Comparison of ENCODE assay signal across 8 cellular contexts in genomic region chr5:32281393-32282133, GRCh38. TPM values are rescaled to one million over a fixed set of nuclear protein-coding genes. Genes with fewer than 3 reads are reported as not detected.
DNase-seq lines count a peak whose midpoint lies in the region; ATAC-seq, FAIRE-seq and TF ChIP-seq lines count a peak whose summit lies in the region.
"Not testable (repeated sequence)": the region's sequence is repeated elsewhere in the genome, so short reads cannot be mapped to it uniquely, and the experiment has no call there.

No MANE protein-coding gene starts in this region.

- not testable (repeated sequence) for TF ChIP-seq POLR2A in HepG2 (IDR thresholded peaks at IDR 0.05; ENCODE audit: insufficient read depth in 1 of 2, low read depth in 2 of 2, low read length in 2 of 2)

- H3K27ac Mint-ChIP-seq in IgD-negative memory B cell (peak overlapping the region; percentile 41 to 53 (median 52)), activated B cell treated with CpG ODN at 0.5 μM for 24 hours (peak overlapping the region; percentile 53)
- peak overlapping the region; percentile 79 for H3K27ac Mint-ChIP-seq in activated T-helper 1 cell treated with anti-CD3 and anti-CD28 coated beads, Interleukin-12 subunit alpha, Interleukin-12 subunit beta, Interleukin-2, Interleukin-4 antibody, amounts not matched to agents 30 ng/mL and 10 ng/mL and 1 ng/mL, durations not matched to agents 14 hours and 24 hours and 36 hours
- H3K27ac Mint-ChIP-seq in stimulated activated naive CD8-positive, alpha-beta T cell treated with anti-CD3 and anti-CD28 coated beads, Interleukin-15, Interleukin-2, amounts not matched to agents 100 ng/mL and 50 ng/mL, for 24 hours, result not testable (repeated sequence)

- H3K36me3 ChIP-seq in bronchial epithelial cell (ENCODE audit: control insufficient read depth, insufficient read depth, low read length); HepG2 (replicated peaks in 1 of 2; ENCODE audit: control insufficient read depth in 1 of 2, insufficient read depth in 2 of 2, low read length in 2 of 2): not testable (repeated sequence)

- peaks cover 83% of the 10 kb centered on the region for H3K79me2 ChIP-seq in HepG2 (ENCODE audit: insufficient read depth, low read length)

- not testable (repeated sequence) for H3K27me3 Mint-ChIP-seq in IgD-negative memory B cell; activated B cell treated with CpG ODN at 0.5 μM for 24 hours; activated T-helper 1 cell treated with anti-CD3 and anti-CD28 coated beads, Interleukin-12 subunit alpha, Interleukin-12 subunit beta, Interleukin-2, Interleukin-4 antibody, amounts not matched to agents 30 ng/mL and 10 ng/mL and 1 ng/mL, durations not matched to agents 14 hours and 24 hours and 36 hours (ENCODE audit: insufficient read depth); stimulated activated naive CD8-positive, alpha-beta T cell treated with anti-CD3 and anti-CD28 coated beads, Interleukin-15, Interleukin-2, amounts not matched to agents 100 ng/mL and 50 ng/mL, for 24 hours

- intact Hi-C loops in activated B cell treated with CpG ODN at 0.5 μM for 24 hours (cut with micrococcal nuclease); HepG2 (cut with micrococcal nuclease; ENCODE audit: unreplicated experiment): not testable (repeated sequence)
- intact Hi-C loops in activated T-helper 1 cell treated with anti-CD3 and anti-CD28 coated beads, Interleukin-12 subunit alpha, Interleukin-12 subunit beta, Interleukin-2, Interleukin-4 antibody, amounts not matched to agents 30 ng/mL and 10 ng/mL and 1 ng/mL, durations not matched to agents 14 hours and 24 hours and 36 hours (cut with micrococcal nuclease), result loop anchor here (5.0 kb wide), 2 partner anchors 69 to 161 kb away; partner anchors contain the start of gene ZFR

- H3K4me1 Mint-ChIP-seq in IgD-negative memory B cell (peaks cover 28 to 51% (median 43%) of the 10 kb centered on the region in 3 donors), activated B cell treated with CpG ODN at 0.5 μM for 24 hours (peaks cover 64% of the 10 kb centered on the region)
- peaks cover 67% of the 10 kb centered on the region for H3K4me1 Mint-ChIP-seq in activated T-helper 1 cell treated with anti-CD3 and anti-CD28 coated beads, Interleukin-12 subunit alpha, Interleukin-12 subunit beta, Interleukin-2, Interleukin-4 antibody, amounts not matched to agents 30 ng/mL and 10 ng/mL and 1 ng/mL, durations not matched to agents 14 hours and 24 hours and 36 hours (ENCODE audit: low read depth)
- peaks cover 70% of the 10 kb centered on the region for H3K4me1 Mint-ChIP-seq in stimulated activated naive CD8-positive, alpha-beta T cell treated with anti-CD3 and anti-CD28 coated beads, Interleukin-15, Interleukin-2, amounts not matched to agents 100 ng/mL and 50 ng/mL, for 24 hours (ENCODE audit: low read depth)

- H3K36me3 Mint-ChIP-seq in IgD-negative memory B cell, result not testable (repeated sequence)
- H3K36me3 Mint-ChIP-seq in activated B cell treated with CpG ODN at 0.5 μM for 24 hours (ENCODE audit: low read depth), result peaks cover 15% of the 10 kb centered on the region
- peaks cover 21% of the 10 kb centered on the region for H3K36me3 Mint-ChIP-seq in activated T-helper 1 cell treated with anti-CD3 and anti-CD28 coated beads, Interleukin-12 subunit alpha, Interleukin-12 subunit beta, Interleukin-2, Interleukin-4 antibody, amounts not matched to agents 30 ng/mL and 10 ng/mL and 1 ng/mL, durations not matched to agents 14 hours and 24 hours and 36 hours (ENCODE audit: low read depth)
- H3K36me3 Mint-ChIP-seq in stimulated activated naive CD8-positive, alpha-beta T cell treated with anti-CD3 and anti-CD28 coated beads, Interleukin-15, Interleukin-2, amounts not matched to agents 100 ng/mL and 50 ng/mL, for 24 hours (ENCODE audit: low read depth), result peaks cover 15% of the 10 kb centered on the region

- not testable (repeated sequence) for H3K9me3 Mint-ChIP-seq in IgD-negative memory B cell; activated B cell treated with CpG ODN at 0.5 μM for 24 hours; activated T-helper 1 cell treated with anti-CD3 and anti-CD28 coated beads, Interleukin-12 subunit alpha, Interleukin-12 subunit beta, Interleukin-2, Interleukin-4 antibody, amounts not matched to agents 30 ng/mL and 10 ng/mL and 1 ng/mL, durations not matched to agents 14 hours and 24 hours and 36 hours; stimulated activated naive CD8-positive, alpha-beta T cell treated with anti-CD3 and anti-CD28 coated beads, Interleukin-15, Interleukin-2, amounts not matched to agents 100 ng/mL and 50 ng/mL, for 24 hours

- not testable (repeated sequence) for TF ChIP-seq CTCF in activated B cell treated with CpG ODN at 0.5 μM for 24 hours (IDR thresholded peaks at IDR 0.05); bronchial epithelial cell (IDR thresholded peaks at IDR 0.05; ENCODE audit: insufficient read depth, low read length, severe bottlenecking); HepG2 (CRISPR knock-in tag; IDR thresholded peaks at IDR 0.05)

- not testable (repeated sequence) for H3K27me3 ChIP-seq in bronchial epithelial cell (ENCODE audit: control insufficient read depth, insufficient read depth, low read length); HepG2 (ENCODE audit: control insufficient read depth in 1 of 2, insufficient read depth in 2 of 2, low read length in 2 of 2)

- 96% methylated on average over 11 of the region's 11 CpGs for WGBS in HepG2 (ENCODE audit: low lambda C conversion rate)

- H3K4me1 ChIP-seq in HepG2 (ENCODE audit: insufficient read depth, low read length), result peaks cover 97% of the 10 kb centered on the region

- peak; percentile 78 for DNase-seq in NCI-H2171 (lab: John Stamatoyannopoulos, UW)
- DNase-seq in OCI-M1 (lab: John Stamatoyannopoulos, UW), result peak; percentile 76
- DNase-seq in activated B cell treated with CpG ODN at 0.5 μM for 24 hours; activated T-helper 1 cell treated with anti-CD3 and anti-CD28 coated beads, Interleukin-12 subunit alpha, Interleukin-12 subunit beta, Interleukin-2, Interleukin-4 antibody, amounts not matched to agents 30 ng/mL and 10 ng/mL and 1 ng/mL, durations not matched to agents 14 hours and 24 hours and 36 hours (ENCODE audit: low spot score); HepG2 (ENCODE audit: low spot score): not testable (repeated sequence)
- peak; percentile 69 for DNase-seq in bronchial epithelial cell (ENCODE audit: low read depth)

- not testable (repeated sequence) for TF ChIP-seq RAD21 in HepG2 (CRISPR knock-in tag; IDR thresholded peaks at IDR 0.05)

- not testable (repeated sequence) for H3K4me2 ChIP-seq in HepG2 (ENCODE audit: low read depth, low read length)

- not testable (repeated sequence) for ATAC-seq in activated B cell treated with CpG ODN at 0.5 μM for 24 hours (ENCODE audit: low read depth); HepG2

- CTCF ChIA-PET in activated B cell treated with CpG ODN at 0.5 μM for 24 hours (lab: Charles Lee); HepG2 (lab: Yijun Ruan, JAX; ENCODE audit: low intra/inter-chr PET ratio, low total read pairs): not testable (repeated sequence)

- not testable (repeated sequence) for TF ChIP-seq EP300 in HepG2 (IDR thresholded peaks at IDR 0.05; ENCODE audit: low read depth in 2 of 2, low read length in 2 of 2); HepG2 (CRISPR knock-in tag; IDR thresholded peaks at IDR 0.05; ENCODE audit: borderline replicate concordance)

- H3K9me3 ChIP-seq in HepG2 (ENCODE audit: low read length), result not testable (repeated sequence)

- H3K27ac ChIP-seq in HepG2 (ENCODE audit: extremely low read length, insufficient read depth, low read length), result not testable (repeated sequence)

- not testable (repeated sequence) for H4K20me1 ChIP-seq in HepG2 (ENCODE audit: insufficient read depth, low read length)

- not testable (repeated sequence) for H3K9ac ChIP-seq in HepG2 (ENCODE audit: insufficient read depth, low read depth, low read length)

- POLR2A ChIA-PET in activated B cell treated with CpG ODN at 0.5 μM for 24 hours (lab: Charles Lee); HepG2 (lab: Yijun Ruan, JAX): not testable (repeated sequence)

- H3K4me3 ChIP-seq in bronchial epithelial cell (ENCODE audit: low read depth, low read length); HepG2 (replicated peaks in 1 of 3; ENCODE audit: insufficient read depth in 1 of 3, low read depth in 2 of 3, low read length in 3 of 3): not testable (repeated sequence)

- H2AFZ ChIP-seq in HepG2 (ENCODE audit: low read length), result not testable (repeated sequence)

- not testable (repeated sequence) for FAIRE-seq in bronchial epithelial cell (lab: Jason Lieb, UNC); HepG2 (lab: Jason Lieb, UNC)

- H3K4me3 Mint-ChIP-seq in IgD-negative memory B cell; activated B cell treated with CpG ODN at 0.5 μM for 24 hours; activated T-helper 1 cell treated with anti-CD3 and anti-CD28 coated beads, Interleukin-12 subunit alpha, Interleukin-12 subunit beta, Interleukin-2, Interleukin-4 antibody, amounts not matched to agents 30 ng/mL and 10 ng/mL and 1 ng/mL, durations not matched to agents 14 hours and 24 hours and 36 hours: not testable (repeated sequence)
- peak overlapping the region; percentile 17 for H3K4me3 Mint-ChIP-seq in stimulated activated naive CD8-positive, alpha-beta T cell treated with anti-CD3 and anti-CD28 coated beads, Interleukin-15, Interleukin-2, amounts not matched to agents 100 ng/mL and 50 ng/mL, for 24 hours

- not testable (repeated sequence) for BruUV-seq in HepG2 (replicated peaks; lab: Mats Ljungman, UMichigan)

- in situ Hi-C loops in HepG2 (cut with HindIII; ENCODE audit: extremely low pct_ligation_motif_present, low pct_unique_long_range_greater_than_20kb), result not testable (repeated sequence)

RNA-seq across cellular contexts. Expression of gene MTMR12, which starts 31.2 kb away (rescaled TPM):
- polyA plus RNA-seq in IgD-negative memory B cell, result 18.3 TPM
- 26.8 and 36.3 TPM in 2 replicates for total RNA-seq in activated B cell treated with CpG ODN at 0.5 μM for 24 hours
- 26.2 and 29.9 TPM in 2 replicates for total RNA-seq in activated T-helper 1 cell treated with anti-CD3 and anti-CD28 coated beads, Interleukin-12 subunit alpha, Interleukin-12 subunit beta, Interleukin-2, Interleukin-4 antibody, amounts not matched to agents 30 ng/mL and 10 ng/mL and 1 ng/mL, durations not matched to agents 14 hours and 24 hours and 36 hours
- total RNA-seq in bronchial epithelial cell, result 15.8 and 17.5 TPM in 2 replicates
- total RNA-seq in HepG2 (2016; rRNA removed; fragmentation: Illumina TruSeq; extraction: Trizol), result 36.6 and 56.5 TPM in 2 replicates
- 16.0 and 20.1 TPM in 2 replicates for total RNA-seq in HepG2 (2016; cell fraction: cytosol; rRNA removed; fragmentation: Illumina TruSeq; extraction: Trizol; ENCODE audit: low read depth)
- 37.6 and 51.8 TPM in 2 replicates for total RNA-seq in HepG2 (2016; cell fraction: insoluble cytoplasmic fraction; rRNA removed; fragmentation: Illumina TruSeq; extraction: Trizol)
- total RNA-seq in HepG2 (2016; cell fraction: membrane; rRNA removed; fragmentation: Illumina TruSeq; extraction: Trizol), result 41.8 and 44.0 TPM in 2 replicates
- total RNA-seq in HepG2 (2016; cell fraction: nucleus; rRNA removed; fragmentation: Illumina TruSeq; extraction: Trizol), result 34.2 and 34.9 TPM in 2 replicates
- 21.3 and 23.4 TPM in 2 replicates for polyA plus RNA-seq in HepG2 (2011; rRNA removed)
- 15.2 and 20.5 TPM in 2 replicates for polyA plus RNA-seq in HepG2 (2011; cell fraction: cytosol; rRNA removed)
- 10.6 and 13.1 TPM in 2 replicates for polyA plus RNA-seq in HepG2 (2011; cell fraction: nucleus; rRNA removed)
- polyA plus RNA-seq in HepG2 (2012), result 22.1 and 25.4 TPM in 2 replicates
- 5.0 and 5.4 TPM in 2 replicates for polyA plus RNA-seq in HepG2 (2016; cell fraction: cytosol; fragmentation: Illumina TruSeq; extraction: Trizol; ENCODE audit: low read depth)
- polyA plus RNA-seq in HepG2 (2016; cell fraction: insoluble cytoplasmic fraction; fragmentation: Illumina TruSeq; extraction: Trizol; ENCODE audit: low read depth), result 37.5 and 39.4 TPM in 2 replicates
- polyA plus RNA-seq in HepG2 (2016; cell fraction: membrane; fragmentation: Illumina TruSeq; extraction: Trizol; ENCODE audit: low read depth), result 18.7 and 19.5 TPM in 2 replicates
- polyA plus RNA-seq in HepG2 (2016; cell fraction: nucleus; fragmentation: Illumina TruSeq; extraction: Trizol; ENCODE audit: insufficient read depth, low read depth), result 32.6 and 33.7 TPM in 2 replicates
- 31.8 and 33.8 TPM in 2 replicates for polyA minus RNA-seq in HepG2 (2011; rRNA and poly(A)+ RNA removed; ENCODE audit: low replicate concordance)
- polyA minus RNA-seq in HepG2 (2011; cell fraction: cytosol; rRNA and poly(A)+ RNA removed), result 29.0 and 31.6 TPM in 2 replicates
- 48.2 and 66.6 TPM in 2 replicates for polyA minus RNA-seq in HepG2 (2011; cell fraction: nucleus; rRNA and poly(A)+ RNA removed)
